Comparison of ENCODE assay signal across 23 cellular contexts in the genomic region with DNA sequence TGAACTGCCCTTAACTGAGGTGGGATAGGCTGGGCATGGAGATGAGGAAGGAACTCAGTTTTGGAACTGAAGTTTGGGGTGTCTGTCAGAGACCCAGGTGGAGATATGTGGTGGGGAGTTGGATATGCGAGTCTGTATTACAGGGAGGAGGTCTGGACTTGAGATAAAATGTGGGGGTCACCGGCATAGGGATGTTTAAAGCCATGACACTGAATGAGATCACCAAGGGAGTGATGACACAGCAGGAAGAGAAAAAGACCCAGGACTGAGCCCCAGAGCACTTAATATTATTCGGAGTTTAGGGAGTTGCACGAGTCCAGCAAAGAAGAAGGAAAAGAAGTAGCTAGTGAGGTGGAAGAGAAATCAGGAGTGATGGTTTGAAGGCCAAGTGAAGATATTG. TPM values are rescaled to one million over a fixed set of nuclear protein-coding genes. Genes with fewer than 3 reads are reported as not detected.
"Had no signal": no experiment of that assay in that cellular context is flagged by ENCODE, and none has a peak within 500 bp of the region (broad histone marks: within the 10 kb centered on the region; RNA-seq: fewer than 3 reads in every experiment).

No MANE protein-coding gene starts in this region.

- H3K4me3 ChIP-seq: MG63, SJSA1, SK-N-MC had no signal

- DNase-seq: Karpas-422, KG1, MG63, NCI-H1092, NCI-H1105 treated with DMSO at 0.1 percent for 48 hours, NCI-H1436, NCI-H187, NCI-H2029, NCI-H2081 treated with DMSO at 0.1 percent for 48 hours, NCI-H2171, NCI-H226, NCI-H446, NCI-H510A, NCI-H524 treated with DMSO at 0.1 percent for 48 hours, NCI-H69, NCI-H774, Right ventricle myocardium superior, RPMI8226, SIG-M5 had no signal

- FAIRE-seq: RCC 7860 had no signal

- H3K36me3 ChIP-seq: MG63, SJSA1 had no signal

- H3K9me3 ChIP-seq: MG63, SJSA1 had no signal

- H3K27ac ChIP-seq: HL-60, SJSA1, SK-N-MC had no signal

- H3K27me3 ChIP-seq: MG63, SJSA1 had no signal

RNA-seq across cellular contexts. Expression of gene OASL, which starts 4.0 kb away (rescaled TPM):
- total RNA-seq: SJSA1 had no signal
